Comparison of ENCODE assay signal across 16 cellular contexts in the genomic region with DNA sequence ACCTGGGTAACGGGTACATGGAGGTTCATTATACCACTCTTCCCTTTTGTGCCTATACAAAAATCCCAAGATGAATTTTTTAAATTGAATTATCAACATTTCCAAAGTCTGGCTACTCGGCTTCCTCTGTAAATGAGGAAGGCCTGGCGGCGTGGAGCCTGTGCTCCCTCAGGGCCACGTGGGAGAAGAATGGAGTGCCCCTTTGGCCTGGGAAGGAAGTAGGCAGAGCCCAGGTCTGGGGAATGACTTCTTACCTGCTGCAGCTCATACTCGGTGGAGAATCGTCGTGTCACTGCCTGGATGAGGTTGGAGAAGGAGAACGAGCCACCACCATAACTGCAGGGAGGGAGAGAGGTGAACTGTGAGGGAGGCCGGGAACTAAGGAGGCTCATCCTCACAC. TPM values are rescaled to one million over a fixed set of nuclear protein-coding genes. Genes with fewer than 3 reads are reported as not detected.
A peak's percentile ranks its signal among the peaks of the same experiment; 100 is the strongest.
DNase-seq lines count a peak whose midpoint lies in the region; TF ChIP-seq lines count a peak whose summit lies in the region.
"Had no signal": no experiment of that assay in that cellular context is flagged by ENCODE, and none has a peak within 500 bp of the region (broad histone marks: within the 10 kb centered on the region; RNA-seq: fewer than 3 reads in every experiment).

No MANE protein-coding gene starts in this region.

- no peak overlapping the region for H3K4me3 Mint-ChIP-seq in dendritic cell treated with granulocyte-macrophage colony-stimulating factor and Interleukin-4, amounts not matched to agents 40 ng/mL and 50 ng/mL, for 4 days
- no peak overlapping the region for H3K4me3 Mint-ChIP-seq in MCF 10A (ENCODE audit: unreplicated experiment)
- H3K4me3 Mint-ChIP-seq: CD14-positive monocyte; CD8-positive, alpha-beta T cell; H9 had no signal

- CTCF ChIA-PET in PC-9 (lab: Charles Lee): no interaction called here
- CTCF ChIA-PET in RWPE1 (lab: Yijun Ruan, JAX): no interaction called here
- CTCF ChIA-PET in MCF 10A (lab: Yijun Ruan, JAX): interaction anchor here (0.8 kb wide), 1 partner anchor 19 kb away, joined by 3 read pairs; no protein-coding TSS in a partner anchor

- H3K36me3 ChIP-seq in PC-9 (ENCODE audit: low read depth): peaks cover 43% of the 10 kb centered on the region
- peaks cover 88% of the 10 kb centered on the region for H3K36me3 ChIP-seq in osteoblast (ENCODE audit: insufficient read depth, low read length)
- H3K36me3 ChIP-seq in MG63: peaks cover 91% of the 10 kb centered on the region

- TF ChIP-seq CTCF in PC-9 (conservative IDR thresholded peaks at IDR 0.05): no peak
- no peak for TF ChIP-seq CTCF in RWPE1 (conservative IDR thresholded peaks at IDR 0.05; ENCODE audit: low read depth)
- no peak for TF ChIP-seq CTCF in osteoblast (IDR thresholded peaks at IDR 0.05; ENCODE audit: extremely low read depth, low read depth, low read length)
- TF ChIP-seq CTCF in MCF 10A (IDR thresholded peaks at IDR 0.05; ENCODE audit: unreplicated experiment): no peak

- DNase-seq in PC-9 (no peak), RWPE1 (ENCODE audit: low spot score) (no peak), osteoblast (ENCODE audit: insufficient read length, low spot score, missing footprints) (peak; percentile 11), MG63 (no peak), MCF 10A (ENCODE audit: unreplicated experiment) (no peak)
- DNase-seq in activated effector memory CD4-positive, alpha-beta T cell treated with anti-CD3 and anti-CD28 coated beads, Interleukin-2, amount 50 U/mL, for 16 hours: no peak
- DNase-seq: Caco-2; CD8-positive, alpha-beta T cell; DND-41; GDM1; GOT3; H9 had no signal

- H3K36me3 Mint-ChIP-seq in dendritic cell treated with granulocyte-macrophage colony-stimulating factor and Interleukin-4, amounts not matched to agents 40 ng/mL and 50 ng/mL, for 4 days (ENCODE audit: low read depth): peaks cover 100% of the 10 kb centered on the region
- H3K36me3 Mint-ChIP-seq in MCF 10A (ENCODE audit: insufficient read depth, unreplicated experiment): peaks cover 98% of the 10 kb centered on the region
- H3K36me3 Mint-ChIP-seq: CD8-positive, alpha-beta T cell had no signal

- H3K27me3 ChIP-seq in PC-9 (ENCODE audit: insufficient read depth, low read depth) (no peaks in the 10 kb centered on the region), osteoblast (ENCODE audit: insufficient read depth, low read length) (no peaks in the 10 kb centered on the region), MG63 (no peaks in the 10 kb centered on the region)

- H3K27me3 Mint-ChIP-seq in dendritic cell treated with granulocyte-macrophage colony-stimulating factor and Interleukin-4, amounts not matched to agents 40 ng/mL and 50 ng/mL, for 4 days: no peaks in the 10 kb centered on the region
- no peaks in the 10 kb centered on the region for H3K27me3 Mint-ChIP-seq in MCF 10A (ENCODE audit: insufficient read depth, unreplicated experiment)

- H3K79me2 ChIP-seq in PC-9 (ENCODE audit: low read depth) (no peaks in the 10 kb centered on the region), osteoblast (ENCODE audit: insufficient read depth, low read length) (peaks cover 8% of the 10 kb centered on the region)

- peak overlapping the region; percentile 0; the same call in 1 of the 2 replicates for H3K27ac ChIP-seq in PC-9
- H3K27ac ChIP-seq in RWPE1: peak overlapping the region; percentile 11; the same call in 1 of the 2 replicates
- H3K27ac ChIP-seq in osteoblast (ENCODE audit: low read depth, low read length): no peak overlapping the region
- H3K27ac ChIP-seq: A549, HL-60 had no signal

- H3K4me3 ChIP-seq in PC-9: no peak overlapping the region
- no peak overlapping the region for H3K4me3 ChIP-seq in osteoblast (ENCODE audit: insufficient read depth, low read length)
- no peak overlapping the region for H3K4me3 ChIP-seq in MG63
- H3K4me3 ChIP-seq: A549 had no signal

- H3K27ac Mint-ChIP-seq in dendritic cell treated with granulocyte-macrophage colony-stimulating factor and Interleukin-4, amounts not matched to agents 40 ng/mL and 50 ng/mL, for 4 days: peak overlapping the region; percentile 47
- H3K27ac Mint-ChIP-seq in MCF 10A (ENCODE audit: low read depth, unreplicated experiment): no peak overlapping the region
- H3K27ac Mint-ChIP-seq: CD8-positive, alpha-beta T cell; H9 had no signal

- H3K9me2 ChIP-seq in PC-9 (ENCODE audit: insufficient read depth): no peaks in the 10 kb centered on the region

- POLR2A ChIA-PET in PC-9 (lab: Charles Lee; ENCODE audit: unreplicated experiment) (no interaction called here), RWPE1 (lab: Yijun Ruan, JAX; ENCODE audit: low non-redundant PET) (no interaction called here), MCF 10A (lab: Yijun Ruan, JAX) (interaction anchor here (1.4 kb wide), 1 partner anchor 9 kb away, joined by 6 read pairs; no protein-coding TSS in a partner anchor)

- H3K4me1 Mint-ChIP-seq in dendritic cell treated with granulocyte-macrophage colony-stimulating factor and Interleukin-4, amounts not matched to agents 40 ng/mL and 50 ng/mL, for 4 days (ENCODE audit: low read depth): peaks cover 29% of the 10 kb centered on the region
- peaks cover 15% of the 10 kb centered on the region for H3K4me1 Mint-ChIP-seq in MCF 10A (ENCODE audit: insufficient read depth, unreplicated experiment)
- H3K4me1 Mint-ChIP-seq: CD14-positive monocyte, H9 had no signal

- intact Hi-C loops in PC-9 (cut with micrococcal nuclease; ENCODE audit: unreplicated experiment) (no loop called here), MCF 10A (cut with micrococcal nuclease) (no loop called here)
- intact Hi-C loops in dendritic cell treated with granulocyte-macrophage colony-stimulating factor and Interleukin-4, amounts not matched to agents 40 ng/mL and 50 ng/mL, for 4 days (cut with micrococcal nuclease): no loop called here

- peaks cover 23% of the 10 kb centered on the region for H3K4me1 ChIP-seq in PC-9 (replicated peaks; ENCODE audit: insufficient read depth)
- peaks cover 10% of the 10 kb centered on the region for H3K4me1 ChIP-seq in osteoblast (ENCODE audit: insufficient read depth, low read length)

- no peak overlapping the region for H3K4me2 ChIP-seq in PC-9
- no peak overlapping the region for H3K4me2 ChIP-seq in osteoblast (ENCODE audit: insufficient read depth, low read length)
- H3K4me2 ChIP-seq: A549 had no signal

- no TSS peak for BruUV-seq in PC-9 (replicated peaks; lab: Mats Ljungman, UMichigan)
- no TSS peak for BruUV-seq in MCF 10A (replicated peaks; lab: Mats Ljungman, UMichigan)

- peaks cover 61% of the 10 kb centered on the region for H3F3A ChIP-seq in PC-9 (ENCODE audit: insufficient read depth, low read depth)

- H3K9me3 ChIP-seq in PC-9 (ENCODE audit: insufficient read depth, low read depth) (no peaks in the 10 kb centered on the region), osteoblast (ENCODE audit: low read depth, low read length) (no peaks in the 10 kb centered on the region), MG63 (no peaks in the 10 kb centered on the region)

- no peak overlapping the region for H2AFZ ChIP-seq in PC-9
- H2AFZ ChIP-seq in osteoblast (ENCODE audit: low read length): no peak overlapping the region

- H3K9me3 Mint-ChIP-seq in dendritic cell treated with granulocyte-macrophage colony-stimulating factor and Interleukin-4, amounts not matched to agents 40 ng/mL and 50 ng/mL, for 4 days: no peaks in the 10 kb centered on the region
- no peaks in the 10 kb centered on the region for H3K9me3 Mint-ChIP-seq in MCF 10A (ENCODE audit: unreplicated experiment)

- H4K20me1 ChIP-seq in PC-9 (ENCODE audit: insufficient read depth) (no peaks in the 10 kb centered on the region), osteoblast (ENCODE audit: insufficient read depth, low read length) (peaks cover 9% of the 10 kb centered on the region)

RNA-seq across cellular contexts. Expression of gene MESP2, which starts 14.1 kb away (rescaled TPM):
- total RNA-seq in PC-9 (2021) (1.3 and 2.4 TPM in 2 replicates), osteoblast (0.72 and 1.5 TPM in 2 replicates), MCF 10A (2022) (not detected in 2 replicates)
- 1.8 TPM in 1 of 2 replicates, not detected in the other for total RNA-seq in MG63 (2014; rRNA removed; shearing (Covaris generic); ENCODE audit: low replicate concordance)
- total RNA-seq: CD8-positive, alpha-beta T cell had no signal

RNA-seq across cellular contexts. Expression of gene ANPEP, which starts 24.4 kb away (rescaled TPM):
- total RNA-seq in PC-9 (2021) (172 and 175 TPM in 2 replicates), osteoblast (87.9 and 98.7 TPM in 2 replicates), MCF 10A (2022) (252 and 294 TPM in 2 replicates)
- total RNA-seq in MG63 (2014; rRNA removed; shearing (Covaris generic); ENCODE audit: low replicate concordance): 24.9 and 43.8 TPM in 2 replicates

RNA-seq across cellular contexts. Expression of gene MESP1, which starts 39.2 kb away (rescaled TPM):
- total RNA-seq in PC-9 (2021): 8.5 and 17.8 TPM in 2 replicates
- total RNA-seq in osteoblast: under 0.01 TPM in 2 replicates
- 2.2 and 8.9 TPM in 2 replicates for total RNA-seq in MG63 (2014; rRNA removed; shearing (Covaris generic); ENCODE audit: low replicate concordance)
- 0.58 and 1.6 TPM in 2 replicates for total RNA-seq in MCF 10A (2022)
- total RNA-seq: H9 had no signal
